Comparison of ENCODE assay signal across 13 cellular contexts in the genomic region with DNA sequence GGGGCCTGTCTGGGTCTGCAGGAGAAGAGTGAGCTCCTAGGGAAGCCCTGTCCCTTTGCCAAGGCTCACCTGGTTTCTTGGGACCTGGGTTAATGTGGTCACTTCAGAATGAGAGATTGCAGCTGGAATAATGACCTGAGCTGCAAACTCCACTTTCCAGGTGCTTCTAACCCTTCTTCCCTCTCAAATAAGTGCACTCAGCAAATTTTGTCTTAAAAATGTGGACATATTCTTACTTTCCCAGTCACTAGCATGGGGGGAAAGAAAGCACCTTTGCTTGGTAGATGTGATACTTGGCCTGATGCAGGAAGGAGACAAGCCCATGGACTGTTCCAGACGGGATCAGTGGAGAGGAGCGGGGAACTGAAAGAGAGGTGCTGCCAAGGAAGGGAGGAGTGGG.
"Had no signal": no experiment of that assay in that cellular context is flagged by ENCODE, and none has a peak within 500 bp of the region (broad histone marks: within the 10 kb centered on the region; RNA-seq: fewer than 3 reads in every experiment).

No MANE protein-coding gene starts in this region.

- H3K4me3 Mint-ChIP-seq: central memory CD8-positive, alpha-beta T cell; mesothelial cell of epicardium; natural killer cell had no signal

- H3K36me3 Mint-ChIP-seq: mesothelial cell of epicardium, natural killer cell had no signal

- DNase-seq: cortex of kidney; dorsolateral prefrontal cortex; effector CD8-positive, alpha-beta T cell; heart left ventricle; hippocampal formation; kidney glomerular epithelial cell; natural killer cell; small intestine; stimulated activated CD4-positive, alpha-beta T cell treated with anti-CD3 and anti-CD28 coated beads, Interleukin-2, amount 100 ng/mL, for 48 hours; stimulated activated naive CD4-positive, alpha-beta T cell treated with Interleukin-2 at 50 U/mL for 16 hours had no signal

- H3K27ac ChIP-seq: dorsolateral prefrontal cortex, heart left ventricle, tibial nerve had no signal

- H3K27ac Mint-ChIP-seq: mesothelial cell of epicardium, natural killer cell had no signal

- ATAC-seq: heart left ventricle, natural killer cell had no signal

- H3K4me3 ChIP-seq: dorsolateral prefrontal cortex, heart left ventricle, tibial nerve had no signal

- H3K9me3 Mint-ChIP-seq: central memory CD8-positive, alpha-beta T cell; mesothelial cell of epicardium; natural killer cell had no signal

- H3K36me3 ChIP-seq: heart left ventricle, tibial nerve had no signal

- H3K4me1 Mint-ChIP-seq: natural killer cell had no signal

- H3K27me3 ChIP-seq: dorsolateral prefrontal cortex, heart left ventricle, tibial nerve had no signal

- H3K4me1 ChIP-seq: heart left ventricle had no signal

- H3K9me3 ChIP-seq: heart left ventricle, tibial nerve had no signal
